ENCODE assay signal across 8 cellular contexts in genomic region chr16:21950782-21951521, GRCh38. TPM values are rescaled to one million over a fixed set of nuclear protein-coding genes. Genes with fewer than 3 reads are reported as not detected.
DNase-seq lines count a peak whose midpoint lies in the region; ATAC-seq and TF ChIP-seq lines count a peak whose summit lies in the region.

No MANE protein-coding gene starts in this region.

- no peak overlapping the region for H2AFZ ChIP-seq in OCI-LY1 (ENCODE audit: low read length)

- H4K20me1 ChIP-seq in OCI-LY1 (ENCODE audit: insufficient read depth, low read length): no peaks in the 10 kb centered on the region

- H3K27me3 ChIP-seq in AG04450 (ENCODE audit: control insufficient read depth, insufficient read depth, low read length): no peaks in the 10 kb centered on the region
- H3K27me3 ChIP-seq in OCI-LY1 (ENCODE audit: insufficient read depth, low read length): no peaks in the 10 kb centered on the region
- no peaks in the 10 kb centered on the region for H3K27me3 ChIP-seq in naive thymus-derived CD4-positive, alpha-beta T cell (ENCODE audit: control insufficient read depth in 2 of 2, insufficient read depth in 2 of 2, low read length in 2 of 2)

- H3K27ac Mint-ChIP-seq in naive thymus-derived CD4-positive, alpha-beta T cell: peak overlapping the region; percentile 49 to 99 (median 93)

- H3K4me1 ChIP-seq in OCI-LY1 (ENCODE audit: insufficient read depth, low read length, severe bottlenecking): peaks cover 44% of the 10 kb centered on the region
- H3K4me1 ChIP-seq in naive thymus-derived CD4-positive, alpha-beta T cell (ENCODE audit: control insufficient read depth in 2 of 2, insufficient read depth in 2 of 2, low read length in 2 of 2): peaks cover 26 to 33% of the 10 kb centered on the region in 2 donors

- intact Hi-C loops in naive thymus-derived CD4-positive, alpha-beta T cell (cut with micrococcal nuclease): loop anchor here in 1 of 2 donors (5.0 to 10.0 kb wide), 3 partner anchors 126 to 446 kb away; partner anchors contain the start of gene OTOA

- peaks cover 3 to 14% (median 7%) of the 10 kb centered on the region in 5 donors for H3K36me3 Mint-ChIP-seq in naive thymus-derived CD4-positive, alpha-beta T cell

- H3K4me3 ChIP-seq in AG04450 (ENCODE audit: low read depth, low read length) (no peak overlapping the region), OCI-LY1 (ENCODE audit: low read depth, low read length, poor library complexity, severe bottlenecking) (peak overlapping the region; percentile 94)
- H3K4me3 ChIP-seq in naive thymus-derived CD4-positive, alpha-beta T cell (ENCODE audit: low read length): no peak overlapping the region

- H3K4me3 Mint-ChIP-seq in naive thymus-derived CD4-positive, alpha-beta T cell: peak overlapping the region; percentile 65 to 100 (median 75)

- CTCF ChIA-PET in AG04450 (lab: Charles Lee): interaction anchor here (0.6 to 1.5 kb wide), 6 partner anchors 10 to 294 kb away, joined by 3 to 39 read pairs (median 6); no protein-coding TSS in a partner anchor
- CTCF ChIA-PET in naive thymus-derived CD4-positive, alpha-beta T cell (lab: Charles Lee): interaction anchor here (0.6 to 1.5 kb wide), 2 partner anchors 148 to 238 kb away, joined by 4 to 8 read pairs; no protein-coding TSS in a partner anchor

- in situ Hi-C loops in G401 (cut with HindIII; ENCODE audit: low sequenced_read_pairs): no loop called here

- H3K4me2 ChIP-seq in OCI-LY1 (ENCODE audit: low read length): peak overlapping the region; percentile 94

- H3K27me3 Mint-ChIP-seq in naive thymus-derived CD4-positive, alpha-beta T cell: no peaks in the 10 kb centered on the region

- POLR2A ChIA-PET in AG04450 (lab: Yijun Ruan, JAX): no interaction called here
- POLR2A ChIA-PET in naive thymus-derived CD4-positive, alpha-beta T cell (lab: Charles Lee): interaction anchor here (0.6 to 1.5 kb wide), 4 partner anchors 9 to 238 kb away, joined by 3 to 13 read pairs (median 4); no protein-coding TSS in a partner anchor

- H3K4me1 Mint-ChIP-seq in naive thymus-derived CD4-positive, alpha-beta T cell: peaks cover 32 to 74% (median 58%) of the 10 kb centered on the region in 7 donors

- no peaks in the 10 kb centered on the region for H3K9me2 ChIP-seq in OCI-LY1 (ENCODE audit: low read depth, low read length)

- TF ChIP-seq CTCF in AG04450 (IDR thresholded peaks at IDR 0.05; ENCODE audit: low read depth, low read length): peak; percentile 46
- TF ChIP-seq CTCF in OCI-LY1 (IDR thresholded peaks at IDR 0.05; ENCODE audit: low read length): peak; percentile 74

- no peak for ATAC-seq in naive thymus-derived CD4-positive, alpha-beta T cell
- no peak for ATAC-seq in GM19397 (IDR thresholded peaks at IDR 0.05; ENCODE audit: unreplicated experiment)
- no peak for ATAC-seq in HG02970 (IDR thresholded peaks at IDR 0.05; ENCODE audit: low FRiP score, unreplicated experiment)

- H3K27ac ChIP-seq in AG04450 (ENCODE audit: low read depth, low read length) (no peak overlapping the region), OCI-LY1 (ENCODE audit: low read depth, low read length, poor library complexity, severe bottlenecking) (peak overlapping the region; percentile 18)
- peak overlapping the region; percentile 97 for H3K27ac ChIP-seq in naive thymus-derived CD4-positive, alpha-beta T cell (ENCODE audit: low read depth, low read length)

- H3K9me3 ChIP-seq in AG04450 (ENCODE audit: control insufficient read depth, insufficient read depth, low read length) (no peaks in the 10 kb centered on the region), OCI-LY1 (ENCODE audit: low read length) (no peaks in the 10 kb centered on the region)
- H3K9me3 ChIP-seq in naive thymus-derived CD4-positive, alpha-beta T cell (ENCODE audit: control insufficient read depth in 2 of 3, low read length in 3 of 3): no peaks in the 10 kb centered on the region

- peaks cover 33% of the 10 kb centered on the region for H3K79me2 ChIP-seq in OCI-LY1 (ENCODE audit: insufficient read depth, low read length)

- H3K9me3 Mint-ChIP-seq in naive thymus-derived CD4-positive, alpha-beta T cell: peaks cover 0 to 1% (median 0%) of the 10 kb centered on the region in 11 donors

- DNase-seq in AG04450 (ENCODE audit: low read depth, low spot score) (no peak), G401 (ENCODE audit: low spot score) (peak; percentile 39), cerebellar cortex (ENCODE audit: low spot score) (peak; percentile 34)
- DNase-seq in naive thymus-derived CD4-positive, alpha-beta T cell: peak in 6 of 9 donors; percentile 11 to 44 (median 30)
- no peak for DNase-seq in activated effector memory CD4-positive, alpha-beta T cell treated with Interleukin-2 at 50 U/mL for 16 hours

- H3K9ac ChIP-seq in OCI-LY1 (ENCODE audit: low read length): no peak overlapping the region

- no peaks in the 10 kb centered on the region for H3F3A ChIP-seq in OCI-LY1 (ENCODE audit: insufficient read depth, low read length)

- peaks cover 8% of the 10 kb centered on the region; the same call in 1 of the 2 replicates for H3K36me3 ChIP-seq in OCI-LY1 (ENCODE audit: insufficient read depth, low read length)
- peaks cover 0 to 10% (median 0%) of the 10 kb centered on the region in 3 experiments for H3K36me3 ChIP-seq in naive thymus-derived CD4-positive, alpha-beta T cell (ENCODE audit: control insufficient read depth in 2 of 3, insufficient read depth in 3 of 3, low read length in 3 of 3)

RNA-seq across cellular contexts. Expression of gene UQCRC2, which starts 2.2 kb away (rescaled TPM):
- polyA plus RNA-seq in AG04450 (2011; rRNA removed): 209 and 245 TPM in 2 replicates
- 213 and 227 TPM in 2 replicates for polyA minus RNA-seq in AG04450 (2011; rRNA and poly(A)+ RNA removed)
- 73.9 and 94.3 TPM in 2 replicates for total RNA-seq in G401 (2014; rRNA removed; shearing (Covaris generic))
- total RNA-seq in naive thymus-derived CD4-positive, alpha-beta T cell: 100 to 1,000 TPM; 158 to 227 (median 180) TPM
- polyA plus RNA-seq in naive thymus-derived CD4-positive, alpha-beta T cell: 100 to 1,000 TPM; 176 to 188 TPM

RNA-seq across cellular contexts. Expression of gene PDZD9, which starts 50.0 kb away (rescaled TPM):
- polyA plus RNA-seq in AG04450 (2011; rRNA removed): not detected in 2 replicates
- polyA minus RNA-seq in AG04450 (2011; rRNA and poly(A)+ RNA removed): not detected in 2 replicates
- total RNA-seq in G401 (2014; rRNA removed; shearing (Covaris generic)): not detected in 2 replicates
- total RNA-seq in naive thymus-derived CD4-positive, alpha-beta T cell: not detected
- polyA plus RNA-seq in naive thymus-derived CD4-positive, alpha-beta T cell: under 1 TPM in 1 of 2 donors, not detected in 1; 0.36 TPM

RNA-seq across cellular contexts. Expression of gene MOSMO, which starts 57.0 kb away (rescaled TPM):
- polyA plus RNA-seq in AG04450 (2011; rRNA removed): 15.6 and 15.8 TPM in 2 replicates
- 8.8 and 11.0 TPM in 2 replicates for polyA minus RNA-seq in AG04450 (2011; rRNA and poly(A)+ RNA removed)
- total RNA-seq in G401 (2014; rRNA removed; shearing (Covaris generic)): 10.5 and 11.6 TPM in 2 replicates
- total RNA-seq in naive thymus-derived CD4-positive, alpha-beta T cell: 10 to 100 TPM in 3 of 5 experiments, 1 to 10 TPM in 2; 8.5 to 24.0 (median 13.5) TPM
- 1 to 10 TPM; 2.8 to 3.4 TPM for polyA plus RNA-seq in naive thymus-derived CD4-positive, alpha-beta T cell

Comparison
In these comparisons a context has a peak if more than half of its experiments do, and no peak if none do; other contexts are left out.
1. DNase-seq: peak in G401 (single experiment), cerebellar cortex (single experiment) and naive thymus-derived CD4-positive, alpha-beta T cell (6 of 9); none in AG04450 (single experiment) and activated effector memory CD4-positive, alpha-beta T cell treated with Interleukin-2 at 50 U/mL for 16 hours (single experiment).